8 cellular contexts compared by ENCODE assay signal in the genomic region with DNA sequence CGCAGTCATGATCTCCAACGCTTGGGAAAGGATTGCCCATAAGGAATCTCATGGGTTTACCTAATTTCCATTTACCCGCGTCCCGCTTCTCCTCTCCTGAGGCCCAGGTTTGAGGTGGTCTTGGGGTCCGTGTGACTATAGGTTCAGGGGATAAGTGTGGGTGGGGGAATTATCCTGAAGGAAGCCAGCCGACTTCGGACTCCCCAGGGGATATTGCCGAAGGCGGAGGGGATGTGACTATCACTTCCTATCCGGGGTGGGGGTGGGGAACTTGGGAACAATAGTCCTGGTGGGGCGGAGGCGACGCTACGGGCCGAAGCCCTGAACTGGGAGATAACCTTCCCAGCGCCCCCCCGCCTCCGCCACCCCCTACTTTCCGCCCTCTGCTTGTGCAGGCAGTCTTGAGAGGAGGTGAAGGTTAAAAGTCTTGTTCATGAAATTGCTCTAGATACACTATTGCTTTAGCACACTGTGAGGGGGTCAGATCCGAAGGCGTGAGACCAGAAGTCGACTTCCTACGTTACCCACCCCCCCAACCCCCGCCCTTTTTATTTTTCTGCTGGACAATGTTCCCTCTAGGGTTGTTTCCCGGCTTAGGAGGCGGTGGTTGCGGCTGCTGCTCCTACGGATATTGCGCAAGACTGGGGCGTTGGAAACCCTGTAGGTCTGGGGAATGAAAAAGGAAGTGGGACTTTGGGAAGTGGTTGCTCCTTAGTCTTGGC. TPM values are rescaled to one million over a fixed set of nuclear protein-coding genes. Genes with fewer than 3 reads are reported as not detected.
DNase-seq lines count a peak whose midpoint lies in the region; ATAC-seq and TF ChIP-seq lines count a peak whose summit lies in the region.

No MANE protein-coding gene starts in this region.

- H3K36me3 ChIP-seq in OCI-LY1 (ENCODE audit: insufficient read depth, low read length) (no peaks in the 10 kb centered on the region), brain microvascular endothelial cell (replicated peaks) (peaks cover 4% of the 10 kb centered on the region), psoas muscle (ENCODE audit: insufficient read depth in 1 of 2, low read depth in 1 of 2) (no peaks in the 10 kb centered on the region)

- peak overlapping the region; percentile 70 for H3K9ac ChIP-seq in OCI-LY1 (ENCODE audit: low read length)

- H3K27ac ChIP-seq in OCI-LY1 (ENCODE audit: low read depth, low read length, poor library complexity, severe bottlenecking) (no peak overlapping the region), brain microvascular endothelial cell (peak overlapping the region; percentile 83), psoas muscle (peak overlapping the region; percentile 86)

- H3K27me3 ChIP-seq in OCI-LY1 (ENCODE audit: insufficient read depth, low read length): no peaks in the 10 kb centered on the region
- no peaks in the 10 kb centered on the region for H3K27me3 ChIP-seq in brain microvascular endothelial cell (replicated peaks)
- H3K27me3 ChIP-seq in psoas muscle (ENCODE audit: insufficient read depth in 3 of 3, low read length in 2 of 3): no peaks in the 10 kb centered on the region

- 0 to 1% (median 1%) methylated on average over 29 to 31 of the region's 31 CpGs for WGBS in psoas muscle, 3 donors

- peak overlapping the region; percentile 75 for H3K4me3 ChIP-seq in OCI-LY1 (ENCODE audit: low read depth, low read length, poor library complexity, severe bottlenecking)
- peak overlapping the region; percentile 77 for H3K4me3 ChIP-seq in brain microvascular endothelial cell (ENCODE audit: low read depth, low read length)
- peak overlapping the region; percentile 86 for H3K4me3 ChIP-seq in psoas muscle

- intact Hi-C loops in psoas muscle (cut with DNase I): loop anchor here in 1 of 2 donors (5.0 kb wide), 1 partner anchor 121 kb away; the partner anchor contains the start of gene GSAP

- ATAC-seq in psoas muscle: peak; percentile 48 to 66 (median 50)
- no peak for ATAC-seq in GM18907 (IDR thresholded peaks at IDR 0.05; ENCODE audit: unreplicated experiment)
- ATAC-seq in GM21786 (IDR thresholded peaks at IDR 0.05; ENCODE audit: unreplicated experiment): no peak

- no peak overlapping the region for H2AFZ ChIP-seq in OCI-LY1 (ENCODE audit: low read length)

- H3K79me2 ChIP-seq in OCI-LY1 (ENCODE audit: insufficient read depth, low read length): no peaks in the 10 kb centered on the region

- peak overlapping the region; percentile 98 for H3K4me2 ChIP-seq in OCI-LY1 (ENCODE audit: low read length)

- TF ChIP-seq CTCF in OCI-LY1 (IDR thresholded peaks at IDR 0.05; ENCODE audit: low read length) (no peak), brain microvascular endothelial cell (IDR thresholded peaks at IDR 0.05; ENCODE audit: low read depth, low read length, missing control alignments) (no peak), psoas muscle (IDR thresholded peaks at IDR 0.05) (no peak)

- H3K9me3 ChIP-seq in OCI-LY1 (ENCODE audit: low read length) (no peaks in the 10 kb centered on the region), psoas muscle (no peaks in the 10 kb centered on the region)

- no peaks in the 10 kb centered on the region for H3K9me2 ChIP-seq in OCI-LY1 (ENCODE audit: low read depth, low read length)

- in situ Hi-C loops in brain microvascular endothelial cell (cut with HindIII; ENCODE audit: low pct_ligation_motif_present, low sequenced_read_pairs): no loop called here

- no peaks in the 10 kb centered on the region for H4K20me1 ChIP-seq in OCI-LY1 (ENCODE audit: insufficient read depth, low read length)

- peak; percentile 83 for DNase-seq in DMS114 treated with DMSO at 0.1 percent for 48 hours (lab: John Stamatoyannopoulos, UW; ENCODE audit: unreplicated experiment)
- DNase-seq in HT1080 (ENCODE audit: low read depth): peak; percentile 95
- peak; percentile 89 for DNase-seq in brain microvascular endothelial cell
- peak in 47 of 51 donors; percentile 5 to 68 (median 39) for DNase-seq in hypothalamus (lab: John Stamatoyannopoulos, UW)
- DNase-seq in psoas muscle: peak; percentile 87 to 91

- H3K4me1 ChIP-seq in OCI-LY1 (ENCODE audit: insufficient read depth, low read length, severe bottlenecking): peaks cover 18% of the 10 kb centered on the region
- H3K4me1 ChIP-seq in psoas muscle: peaks cover 31% of the 10 kb centered on the region

- no peaks in the 10 kb centered on the region for H3F3A ChIP-seq in OCI-LY1 (ENCODE audit: insufficient read depth, low read length)

RNA-seq across cellular contexts. Expression of gene PTPN12, which starts 1.3 kb away (rescaled TPM):
- total RNA-seq in HT1080 (2014; rRNA removed; shearing (Covaris generic)): 25.8 and 38.4 TPM in 2 replicates
- polyA plus RNA-seq in HT1080 (2015; cell fraction: cytosol; rRNA removed): 87.1 and 113 TPM in 2 replicates
- polyA plus RNA-seq in HT1080 (2015; cell fraction: nucleus; rRNA removed): 117 and 121 TPM in 2 replicates
- 10 to 100 TPM; 28.5 to 48.1 (median 34.1) TPM for total RNA-seq in psoas muscle
- polyA plus RNA-seq in psoas muscle: 10 to 100 TPM; 16.5 to 52.6 (median 27.4) TPM

Comparison
In these comparisons a context has a peak if more than half of its experiments do, and no peak if none do; other contexts are left out.
1. DNase-seq: peak in every context shown above with its lines; median percentile 95 in HT1080; 89 in brain microvascular endothelial cell; 89 in psoas muscle; 83 in DMS114 treated with DMSO at 0.1 percent for 48 hours; 39 in hypothalamus.
2. ATAC-seq: peak in psoas muscle (4 of 4); none in GM18907 (single experiment) and GM21786 (single experiment).
3. Peak in every context shown above with its lines, with median percentiles within 50 percentile points of each other: H3K4me3 ChIP-seq.